Comparison of ENCODE assay signal across 2 cellular contexts in the genomic region with DNA sequence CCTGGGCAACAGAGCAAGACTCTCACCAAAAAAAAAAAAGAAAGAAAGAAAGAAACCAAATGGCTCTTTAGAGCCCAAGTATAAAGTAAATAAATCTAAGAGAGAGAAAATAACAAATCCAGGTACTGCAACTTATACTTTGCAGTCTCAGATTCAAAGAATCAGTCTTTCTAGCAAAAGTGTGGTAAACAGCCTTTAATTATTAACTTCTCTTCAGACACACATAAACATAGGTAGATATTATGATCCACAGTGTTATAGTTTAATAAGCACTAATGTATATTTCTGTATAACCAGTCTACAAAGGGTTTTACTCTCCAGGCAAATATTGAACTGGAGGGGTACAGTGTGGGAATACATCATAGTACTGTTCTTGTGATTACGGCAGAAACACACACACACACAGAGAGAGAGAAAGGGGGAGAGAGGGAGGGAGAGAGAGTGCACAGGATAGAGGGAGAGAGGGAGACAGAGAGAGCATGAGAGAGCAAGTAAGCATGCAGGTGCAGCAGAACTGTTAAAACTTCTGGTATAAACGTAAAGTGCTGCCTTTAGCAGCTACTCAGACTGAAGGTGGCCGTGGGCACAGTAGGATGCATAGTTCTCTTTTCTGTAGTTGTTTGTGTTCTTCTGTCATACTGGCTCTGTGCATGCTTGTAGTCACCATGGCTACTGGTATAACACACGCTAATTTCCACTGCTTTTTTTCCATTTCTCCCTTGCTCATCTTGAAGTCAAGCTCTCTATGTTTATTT.
TF ChIP-seq lines count a peak whose summit lies in the region.

No MANE protein-coding gene starts in this region.

TF ChIP-seq in GM23338, 12 proteins besides CTCF, POLR2A, EP300 and RAD21 (continued from another document):
- TF ChIP-seq ZNF114 (CRISPR knock-in tag; IDR thresholded peaks at IDR 0.05), result no peak

TF ChIP-seq in HepG2, 621 proteins besides CTCF, POLR2A, EP300 and RAD21 (continued from another document):
- no peak for TF ChIP-seq MAF1 (CRISPR knock-in tag; IDR thresholded peaks at IDR 0.05; ENCODE audit: borderline replicate concordance)
- TF ChIP-seq ZNF33A (CRISPR knock-in tag; IDR thresholded peaks at IDR 0.05; ENCODE audit: borderline replicate concordance), result no peak
- TF ChIP-seq ELF1 (CRISPR knock-in tag; IDR thresholded peaks at IDR 0.05), result no peak
- no peak for TF ChIP-seq ZNF543 (CRISPR knock-in tag; IDR thresholded peaks at IDR 0.05)
- TF ChIP-seq, protein P1, sequence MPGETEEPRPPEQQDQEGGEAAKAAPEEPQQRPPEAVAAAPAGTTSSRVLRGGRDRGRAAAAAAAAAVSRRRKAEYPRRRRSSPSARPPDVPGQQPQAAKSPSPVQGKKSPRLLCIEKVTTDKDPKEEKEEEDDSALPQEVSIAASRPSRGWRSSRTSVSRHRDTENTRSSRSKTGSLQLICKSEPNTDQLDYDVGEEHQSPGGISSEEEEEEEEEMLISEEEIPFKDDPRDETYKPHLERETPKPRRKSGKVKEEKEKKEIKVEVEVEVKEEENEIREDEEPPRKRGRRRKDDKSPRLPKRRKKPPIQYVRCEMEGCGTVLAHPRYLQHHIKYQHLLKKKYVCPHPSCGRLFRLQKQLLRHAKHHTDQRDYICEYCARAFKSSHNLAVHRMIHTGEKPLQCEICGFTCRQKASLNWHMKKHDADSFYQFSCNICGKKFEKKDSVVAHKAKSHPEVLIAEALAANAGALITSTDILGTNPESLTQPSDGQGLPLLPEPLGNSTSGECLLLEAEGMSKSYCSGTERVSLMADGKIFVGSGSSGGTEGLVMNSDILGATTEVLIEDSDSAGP (CRISPR knock-in tag; IDR thresholded peaks at IDR 0.05; ENCODE audit: borderline replicate concordance), result no peak
- TF ChIP-seq ZNF564 (CRISPR knock-in tag; IDR thresholded peaks at IDR 0.05), result no peak
- TF ChIP-seq HOXA5 (CRISPR knock-in tag; IDR thresholded peaks at IDR 0.05), result no peak
- no peak for TF ChIP-seq ZNF878 (CRISPR knock-in tag; IDR thresholded peaks at IDR 0.05)
TF ChIP-seq in HepG2: peak in this region for 0.
